Comparison of ENCODE assay signal across 9 cellular contexts in genomic region chr5:157267025-157267424, GRCh38. TPM values are rescaled to one million over a fixed set of nuclear protein-coding genes. Genes with fewer than 3 reads are reported as not detected.
DNase-seq lines count a peak whose midpoint lies in the region; ATAC-seq and TF ChIP-seq lines count a peak whose summit lies in the region.
"Had no signal": no experiment of that assay in that cellular context is flagged by ENCODE, and none has a peak within 500 bp of the region (broad histone marks: within the 10 kb centered on the region; RNA-seq: fewer than 3 reads in every experiment).

No MANE protein-coding gene starts in this region.

- no peaks in the 10 kb centered on the region for H3F3A ChIP-seq in PC-3 (ENCODE audit: low read length, unreplicated experiment)

- TF ChIP-seq POLR2A in esophagus squamous epithelium (IDR thresholded peaks at IDR 0.05): no peak

- DNase-seq in GM12864 (ENCODE audit: low read depth): no peak
- peak; percentile 32 for DNase-seq in PC-3
- DNase-seq in esophagus squamous epithelium (lab: John Stamatoyannopoulos, UW): no peak
- no peak for DNase-seq in tibial artery
- no peak for DNase-seq in COLO829 (ENCODE audit: low spot score)

- POLR2A ChIA-PET in PC-3 (lab: Charles Lee; ENCODE audit: unreplicated experiment): no interaction called here

- H3K27me3 ChIP-seq in PC-3 (ENCODE audit: low read length) (peaks cover 3% of the 10 kb centered on the region; the same call in 1 of the 2 replicates), esophagus squamous epithelium (peaks cover 0 to 27% (median 0%) of the 10 kb centered on the region in 4 donors), parathyroid adenoma (ENCODE audit: control insufficient read depth, insufficient read depth, low read length) (no peaks in the 10 kb centered on the region), tibial artery (no peaks in the 10 kb centered on the region)

- no peaks in the 10 kb centered on the region for H3K9me3 ChIP-seq in PC-3 (ENCODE audit: low read length)
- H3K9me3 ChIP-seq in esophagus squamous epithelium: no peaks in the 10 kb centered on the region
- H3K9me3 ChIP-seq in parathyroid adenoma (ENCODE audit: control insufficient read depth, low read length): no peaks in the 10 kb centered on the region
- no peaks in the 10 kb centered on the region for H3K9me3 ChIP-seq in tibial artery
- H3K9me3 ChIP-seq: prostate gland had no signal

- H3K9me2 ChIP-seq in PC-3 (replicated peaks; ENCODE audit: low read length): no peaks in the 10 kb centered on the region

- H2AFZ ChIP-seq in PC-3 (ENCODE audit: low read length): peak overlapping the region; percentile 93; the same call in 1 of the 2 replicates
- no peak overlapping the region for H2AFZ ChIP-seq in parathyroid adenoma

- H3K9ac ChIP-seq in PC-3 (ENCODE audit: low read length): no peak overlapping the region
- H3K9ac ChIP-seq in parathyroid adenoma: no peak overlapping the region

- TF ChIP-seq CTCF in GM12864 (IDR thresholded peaks at IDR 0.05; ENCODE audit: low read depth, low read length, missing control alignments): no peak
- TF ChIP-seq CTCF in PC-3 (conservative IDR thresholded peaks at IDR 0.05; ENCODE audit: low read depth, low read length): no peak
- TF ChIP-seq CTCF in esophagus squamous epithelium (IDR thresholded peaks at IDR 0.05): no peak
- TF ChIP-seq CTCF in parathyroid adenoma (IDR thresholded peaks at IDR 0.05): no peak
- no peak for TF ChIP-seq CTCF in tibial artery (IDR thresholded peaks at IDR 0.05)

- peak overlapping the region; percentile 86 for H3K4me3 ChIP-seq in GM12864 (ENCODE audit: low read depth, low read length)
- peak overlapping the region; percentile 79 for H3K4me3 ChIP-seq in PC-3 (ENCODE audit: low read length)
- H3K4me3 ChIP-seq in esophagus squamous epithelium: peak overlapping the region in 3 of 4 donors; percentile 53 to 92 (median 73)
- H3K4me3 ChIP-seq in parathyroid adenoma (ENCODE audit: low read depth, low read length): peak overlapping the region; percentile 62
- H3K4me3 ChIP-seq in tibial artery: peak overlapping the region in 1 of 2 donors; percentile 75

- H3K4me1 ChIP-seq in PC-3 (ENCODE audit: insufficient read depth, low read length): peaks cover 11% of the 10 kb centered on the region
- H3K4me1 ChIP-seq in esophagus squamous epithelium: peaks cover 7 to 33% (median 9%) of the 10 kb centered on the region in 3 donors
- H3K4me1 ChIP-seq in parathyroid adenoma: peaks cover 52% of the 10 kb centered on the region
- H3K4me1 ChIP-seq in tibial artery: peaks cover 0 to 14% (median 9%) of the 10 kb centered on the region in 4 donors
- H3K4me1 ChIP-seq: prostate gland had no signal

- 82% methylated on average over 2 to 3 of the region's 3 CpGs for WGBS in esophagus squamous epithelium, 2 donors

- no peaks in the 10 kb centered on the region for H3K36me3 ChIP-seq in PC-3 (ENCODE audit: low read depth, low read length)
- no peaks in the 10 kb centered on the region for H3K36me3 ChIP-seq in esophagus squamous epithelium
- no peaks in the 10 kb centered on the region for H3K36me3 ChIP-seq in parathyroid adenoma (ENCODE audit: control insufficient read depth, insufficient read depth, low read length)
- no peaks in the 10 kb centered on the region for H3K36me3 ChIP-seq in tibial artery
- H3K36me3 ChIP-seq: prostate gland had no signal

- H3K27ac ChIP-seq in PC-3 (ENCODE audit: low read length) (no peak overlapping the region), esophagus squamous epithelium (peak overlapping the region in 1 of 4 donors; percentile 77), parathyroid adenoma (peak overlapping the region; percentile 77), tibial artery (no peak overlapping the region)

- ATAC-seq in PC-3: no peak
- no peak for ATAC-seq in HG03045 (IDR thresholded peaks at IDR 0.05; ENCODE audit: unreplicated experiment)
- no peak for ATAC-seq in HG03196 (IDR thresholded peaks at IDR 0.05; ENCODE audit: unreplicated experiment)

- peak overlapping the region; percentile 88 for H3K4me2 ChIP-seq in PC-3 (ENCODE audit: low read length)
- H3K4me2 ChIP-seq in parathyroid adenoma (ENCODE audit: low read length): peak overlapping the region; percentile 81

- H3K79me2 ChIP-seq in PC-3 (ENCODE audit: low read length) (no peaks in the 10 kb centered on the region), parathyroid adenoma (peaks cover 21% of the 10 kb centered on the region)

- intact Hi-C loops in PC-3 (cut with micrococcal nuclease): loop anchor here (5.0 kb wide), 1 partner anchor 120 kb away; no protein-coding TSS in a partner anchor
- intact Hi-C loops in esophagus squamous epithelium (cut with DNase I): no loop called here
- intact Hi-C loops in tibial artery (cut with DNase I; ENCODE audit: low total_unique reads): no loop called here

- CTCF ChIA-PET in PC-3 (lab: Charles Lee): no interaction called here

- no peaks in the 10 kb centered on the region for H4K20me1 ChIP-seq in PC-3 (ENCODE audit: low read length)

- BruUV-seq in PC-3 (replicated peaks; lab: Mats Ljungman, UMichigan): TSS peak; percentile 50

RNA-seq across cellular contexts. Expression of gene CYFIP2, which starts 1.1 kb away (rescaled TPM):
- total RNA-seq in PC-3 (2014; rRNA removed): 30.4 and 36.0 TPM in 2 replicates
- total RNA-seq in esophagus squamous epithelium: 10 to 100 TPM in 1 of 4 donors, 1 to 10 TPM in 3; 4.2 to 10.3 (median 8.1) TPM
